Comparison of ENCODE assay signal across 9 cellular contexts in genomic region chr3:112303811-112304325, GRCh38. TPM values are rescaled to one million over a fixed set of nuclear protein-coding genes. Genes with fewer than 3 reads are reported as not detected.
DNase-seq lines count a peak whose midpoint lies in the region; ATAC-seq and TF ChIP-seq lines count a peak whose summit lies in the region.
"Had no signal": no experiment of that assay in that cellular context is flagged by ENCODE, and none has a peak within 500 bp of the region (broad histone marks: within the 10 kb centered on the region; RNA-seq: fewer than 3 reads in every experiment).

No MANE protein-coding gene starts in this region.

- H3K27ac ChIP-seq in HUES6 (ENCODE audit: low read depth, low read length) = peak overlapping the region; percentile 68
- H3K27ac ChIP-seq in effector memory CD4-positive, alpha-beta T cell (ENCODE audit: insufficient read depth, low read length, poor library complexity, severe bottlenecking) = no peak overlapping the region
- H3K27ac ChIP-seq: 22Rv1 had no signal

- H3K9ac ChIP-seq in HUES6 (ENCODE audit: low read length) = peak overlapping the region; percentile 23

- peaks cover 44% of the 10 kb centered on the region for H3K4me1 ChIP-seq in HUES6 (ENCODE audit: control insufficient read depth, insufficient read depth, low read length)
- peaks cover 8% of the 10 kb centered on the region for H3K4me1 ChIP-seq in effector memory CD4-positive, alpha-beta T cell (ENCODE audit: control insufficient read depth, insufficient read depth, low read length, poor library complexity, severe bottlenecking)
- H3K4me1 ChIP-seq in mucosa of descending colon (ENCODE audit: low read depth) = peaks cover 5% of the 10 kb centered on the region

- ATAC-seq in mucosa of descending colon (peak; percentile 64), GM21528 (IDR thresholded peaks at IDR 0.05; ENCODE audit: low FRiP score, unreplicated experiment) (no peak), GM19455 (IDR thresholded peaks at IDR 0.05; ENCODE audit: unreplicated experiment) (no peak)

- H3K27me3 ChIP-seq in HUES6 (ENCODE audit: control insufficient read depth, insufficient read depth, low read length) = no peaks in the 10 kb centered on the region
- H3K27me3 ChIP-seq in effector memory CD4-positive, alpha-beta T cell (replicated peaks; ENCODE audit: control insufficient read depth, insufficient read depth, low read length, poor library complexity, severe bottlenecking) = no peaks in the 10 kb centered on the region

- H3K36me3 ChIP-seq in HUES6 (ENCODE audit: control insufficient read depth, insufficient read depth, low read length) (no peaks in the 10 kb centered on the region), mucosa of descending colon (ENCODE audit: low read depth) (no peaks in the 10 kb centered on the region)
- no peaks in the 10 kb centered on the region for H3K36me3 ChIP-seq in effector memory CD4-positive, alpha-beta T cell (ENCODE audit: control insufficient read depth, insufficient read depth, low read length)

- DNase-seq in DMS79 treated with DMSO at 0.1 percent for 48 hours (lab: John Stamatoyannopoulos, UW) = peak; percentile 48
- no peak for DNase-seq in DMS79 (lab: John Stamatoyannopoulos, UW)
- no peak for DNase-seq in effector memory CD4-positive, alpha-beta T cell
- DNase-seq in mucosa of descending colon = peak in 1 of 3 donors; percentile 28
- DNase-seq in SW 1271 (lab: John Stamatoyannopoulos, UW) = no peak

- intact Hi-C loops in mucosa of descending colon (cut with DNase I, micrococcal nuclease) = no loop called here

- TF ChIP-seq CTCF in mucosa of descending colon (IDR thresholded peaks at IDR 0.05) = no peak

- H3K4me3 ChIP-seq in HUES6 (ENCODE audit: low read depth, low read length) (peak overlapping the region; percentile 51), mucosa of descending colon (no peak overlapping the region)
- H3K4me3 ChIP-seq in effector memory CD4-positive, alpha-beta T cell (ENCODE audit: insufficient read depth, low read depth, low read length, poor library complexity, severe bottlenecking) = peak overlapping the region; percentile 50

- peaks cover 20% of the 10 kb centered on the region; the same call in 1 of the 2 replicates for H3K9me3 ChIP-seq in HUES6 (ENCODE audit: control insufficient read depth, insufficient read depth, low read depth, low read length)
- no peaks in the 10 kb centered on the region for H3K9me3 ChIP-seq in effector memory CD4-positive, alpha-beta T cell (ENCODE audit: control insufficient read depth, low read length)
- H3K9me3 ChIP-seq in mucosa of descending colon = no peaks in the 10 kb centered on the region

RNA-seq across cellular contexts. Expression of gene SLC9C1, which starts 9.9 kb away (rescaled TPM):
- total RNA-seq in mucosa of descending colon = under 1 TPM; 0.34 to 0.96 (median 0.51) TPM

RNA-seq across cellular contexts. Expression of gene CD200, which starts 29.1 kb away (rescaled TPM):
- 1 to 10 TPM; 3.3 to 6.4 (median 3.9) TPM for total RNA-seq in mucosa of descending colon
